Comparison of ENCODE assay signal across 28 cellular contexts in the genomic region with DNA sequence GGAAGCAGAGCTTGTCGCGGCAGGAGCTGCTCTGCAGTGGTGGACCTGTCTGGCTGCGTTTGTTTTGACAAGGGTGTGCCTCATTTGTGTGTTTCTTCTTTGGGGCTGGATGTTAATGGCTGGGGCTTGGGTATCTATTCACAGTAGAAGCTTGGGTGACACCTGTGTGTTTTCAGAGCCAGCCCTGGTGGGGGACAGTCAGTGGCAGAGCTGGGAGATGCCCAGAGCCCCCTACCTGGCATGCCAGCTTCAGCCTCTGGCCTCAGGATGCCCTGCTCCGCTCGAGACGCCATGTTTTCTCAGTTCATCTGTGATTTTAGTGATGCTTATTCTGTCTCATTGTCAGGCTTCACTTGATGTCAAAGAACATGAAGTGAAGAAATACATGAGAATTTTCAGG. TPM values are rescaled to one million over a fixed set of nuclear protein-coding genes. Genes with fewer than 3 reads are reported as not detected.
DNase-seq lines count a peak whose midpoint lies in the region; ATAC-seq and FAIRE-seq lines count a peak whose summit lies in the region.
"Had no signal": no experiment of that assay in that cellular context is flagged by ENCODE, and none has a peak within 500 bp of the region (broad histone marks: within the 10 kb centered on the region; RNA-seq: fewer than 3 reads in every experiment).

No MANE protein-coding gene starts in this region.

- no peak overlapping the region for H3K27ac Mint-ChIP-seq in stimulated activated naive CD8-positive, alpha-beta T cell treated with anti-CD3 and anti-CD28 coated beads, Interleukin-15, Interleukin-2, amounts not matched to agents 100 ng/mL and 50 ng/mL, for 24 hours
- peak overlapping the region; percentile 82 for H3K27ac Mint-ChIP-seq in activated T-cell treated with anti-CD3 and anti-CD28 coated beads, Interleukin-2, amount 50 U/mL, for 72 hours
- H3K27ac Mint-ChIP-seq in effector memory CD8-positive, alpha-beta T cell, result no peak overlapping the region
- H3K27ac Mint-ChIP-seq: activated CD8-positive, alpha-beta memory T cell treated with anti-CD3 and anti-CD28 coated beads, Interleukin-2, amount 10 ng/mL, durations not matched to agents 7 days and 5 days had no signal

- intact Hi-C loops in left cardiac atrium (cut with DNase I), result no loop called here

- H3K36me3 Mint-ChIP-seq in stimulated activated naive CD8-positive, alpha-beta T cell treated with anti-CD3 and anti-CD28 coated beads, Interleukin-15, Interleukin-2, amounts not matched to agents 100 ng/mL and 50 ng/mL, for 24 hours (ENCODE audit: low read depth), result peaks cover 3% of the 10 kb centered on the region
- peaks cover 5 to 25% of the 10 kb centered on the region in 2 donors for H3K36me3 Mint-ChIP-seq in activated T-cell treated with anti-CD3 and anti-CD28 coated beads, Interleukin-2, amount 50 U/mL, for 72 hours (ENCODE audit: insufficient read depth in 2 of 2)
- H3K36me3 Mint-ChIP-seq in effector memory CD8-positive, alpha-beta T cell (ENCODE audit: insufficient read depth), result no peaks in the 10 kb centered on the region

- H3K4me1 Mint-ChIP-seq in stimulated activated naive CD8-positive, alpha-beta T cell treated with anti-CD3 and anti-CD28 coated beads, Interleukin-15, Interleukin-2, amounts not matched to agents 100 ng/mL and 50 ng/mL, for 24 hours (ENCODE audit: low read depth), result peaks cover 86% of the 10 kb centered on the region
- H3K4me1 Mint-ChIP-seq in activated T-cell treated with anti-CD3 and anti-CD28 coated beads, Interleukin-2, amount 50 U/mL, for 72 hours (ENCODE audit: low read depth), result peaks cover 100% of the 10 kb centered on the region
- peaks cover 10 to 16% of the 10 kb centered on the region in 2 donors for H3K4me1 Mint-ChIP-seq in effector memory CD8-positive, alpha-beta T cell (ENCODE audit: low read depth in 2 of 2)

- FAIRE-seq in urothelium cell line (lab: Jason Lieb, UNC), result peak; percentile 20
- FAIRE-seq: colon, D721Med, GM18507 had no signal

- peaks cover 3% of the 10 kb centered on the region for H3K9me3 Mint-ChIP-seq in stimulated activated naive CD8-positive, alpha-beta T cell treated with anti-CD3 and anti-CD28 coated beads, Interleukin-15, Interleukin-2, amounts not matched to agents 100 ng/mL and 50 ng/mL, for 24 hours
- H3K9me3 Mint-ChIP-seq in activated T-cell treated with anti-CD3 and anti-CD28 coated beads, Interleukin-2, amount 50 U/mL, for 72 hours, result peaks cover 1 to 2% of the 10 kb centered on the region in 2 donors
- H3K9me3 Mint-ChIP-seq in effector memory CD8-positive, alpha-beta T cell, result no peaks in the 10 kb centered on the region

- no peaks in the 10 kb centered on the region for H3K27me3 Mint-ChIP-seq in stimulated activated naive CD8-positive, alpha-beta T cell treated with anti-CD3 and anti-CD28 coated beads, Interleukin-15, Interleukin-2, amounts not matched to agents 100 ng/mL and 50 ng/mL, for 24 hours
- H3K27me3 Mint-ChIP-seq in activated T-cell treated with anti-CD3 and anti-CD28 coated beads, Interleukin-2, amount 50 U/mL, for 72 hours (ENCODE audit: low read depth), result no peaks in the 10 kb centered on the region
- H3K27me3 Mint-ChIP-seq in effector memory CD8-positive, alpha-beta T cell, result peaks cover 31 to 61% of the 10 kb centered on the region in 2 donors

- ATAC-seq in stimulated activated naive CD8-positive, alpha-beta T cell treated with anti-CD3 and anti-CD28 coated beads, Interleukin-15, Interleukin-2, amounts not matched to agents 100 U/mL and 50 U/mL, for 24 hours, result no peak
- no peak for ATAC-seq in activated T-cell treated with anti-CD3 and anti-CD28 coated beads, Interleukin-2, amount 50 U/mL, for 72 hours (replicated peaks in 1 of 2)
- no peak for ATAC-seq in effector memory CD8-positive, alpha-beta T cell (replicated peaks)
- ATAC-seq in left cardiac atrium (no peak), GM18519 (IDR thresholded peaks at IDR 0.05; ENCODE audit: low FRiP score, unreplicated experiment) (no peak)
- ATAC-seq: activated CD8-positive, alpha-beta memory T cell treated with anti-CD3 and anti-CD28 coated beads, Interleukin-2, amount 10 ng/mL, durations not matched to agents 7 days and 5 days; foreskin keratinocyte; heart right ventricle; right cardiac atrium had no signal

- H3K4me3 Mint-ChIP-seq in stimulated activated naive CD8-positive, alpha-beta T cell treated with anti-CD3 and anti-CD28 coated beads, Interleukin-15, Interleukin-2, amounts not matched to agents 100 ng/mL and 50 ng/mL, for 24 hours, result peak overlapping the region; percentile 2
- H3K4me3 Mint-ChIP-seq in activated T-cell treated with anti-CD3 and anti-CD28 coated beads, Interleukin-2, amount 50 U/mL, for 72 hours, result peak overlapping the region; percentile 77 to 90
- peak overlapping the region; percentile 10 to 17 for H3K4me3 Mint-ChIP-seq in effector memory CD8-positive, alpha-beta T cell
- H3K4me3 Mint-ChIP-seq: activated CD8-positive, alpha-beta memory T cell treated with anti-CD3 and anti-CD28 coated beads, Interleukin-2, amount 10 ng/mL, durations not matched to agents 7 days and 5 days had no signal

- DNase-seq in stimulated activated naive CD8-positive, alpha-beta T cell treated with anti-CD3 and anti-CD28 coated beads, Interleukin-15, Interleukin-2, amounts not matched to agents 100 U/mL and 50 U/mL, for 24 hours, result no peak
- no peak for DNase-seq in activated T-cell treated with anti-CD3 and anti-CD28 coated beads, Interleukin-2, amount 50 U/mL, for 72 hours
- no peak for DNase-seq in effector memory CD8-positive, alpha-beta T cell
- DNase-seq in urothelium cell line (ENCODE audit: low spot score) (no peak), NCI-H2196 (lab: John Stamatoyannopoulos, UW; ENCODE audit: unreplicated experiment) (no peak), left cardiac atrium (no peak)
- DNase-seq: activated CD8-positive, alpha-beta memory T cell treated with anti-CD3 and anti-CD28 coated beads, Interleukin-2, amount 10 ng/mL, durations not matched to agents 7 days and 5 days; activated effector memory CD4-positive, alpha-beta T cell treated with Interleukin-2 at 50 U/mL for 16 hours; amniotic stem cell; brain microvascular endothelial cell; foreskin keratinocyte; heart right ventricle; lower lobe of right lung; MM.1S; NCI-H1417; NCI-H2029 treated with DMSO at 0.1 percent for 48 hours; NCI-H2227 treated with DMSO at 0.1 percent for 48 hours; Peyer's patch; right cardiac atrium; SIG-M5; stimulated activated CD4-positive, alpha-beta T cell treated with anti-CD3 and anti-CD28 coated beads, Interleukin-2, amount 100 ng/mL, for 48 hours; SW 1271; testis had no signal

RNA-seq across cellular contexts. Expression of gene LDLRAD4, which starts 59.7 kb away (rescaled TPM):
- total RNA-seq in activated T-cell treated with anti-CD3 and anti-CD28 coated beads, Interleukin-2, amount 50 U/mL, for 72 hours, result 10 to 100 TPM; 46.0 to 47.2 TPM
- 10 to 100 TPM; 28.9 to 80.2 TPM for total RNA-seq in left cardiac atrium
- total RNA-seq: foreskin keratinocyte had no signal

Comparison
In these comparisons a context has a peak if more than half of its experiments do, and no peak if none do; other contexts are left out.
1. H3K4me3 Mint-ChIP-seq: peak in every context shown above with its lines; median percentile 84 in activated T-cell treated with anti-CD3 and anti-CD28 coated beads, Interleukin-2, amount 50 U/mL, for 72 hours; 14 in effector memory CD8-positive, alpha-beta T cell; 2 in stimulated activated naive CD8-positive, alpha-beta T cell treated with anti-CD3 and anti-CD28 coated beads, Interleukin-15, Interleukin-2, amounts not matched to agents 100 ng/mL and 50 ng/mL, for 24 hours.